ENCODE assay signal across 8 cellular contexts in genomic region chr12:55730447-55730820, GRCh38. TPM values are rescaled to one million over a fixed set of nuclear protein-coding genes. Genes with fewer than 3 reads are reported as not detected.
DNase-seq lines count a peak whose midpoint lies in the region; ATAC-seq and TF ChIP-seq lines count a peak whose summit lies in the region.

No MANE protein-coding gene starts in this region.

- DNase-seq in stimulated activated naive CD8-positive, alpha-beta T cell treated with anti-CD3 and anti-CD28 coated beads, Interleukin-15, Interleukin-2, amounts not matched to agents 100 U/mL and 50 U/mL, for 24 hours: no peak
- DNase-seq in brain microvascular endothelial cell (no peak), mesothelial cell of epicardium (ENCODE audit: low spot score in 2 of 2, unreplicated experiment in 2 of 2) (no peak), aorta (no peak), middle frontal gyrus (ENCODE audit: extremely low spot score, low spot score) (no peak), mucosa of descending colon (no peak)

- peak overlapping the region; percentile 89 for H3K4me3 Mint-ChIP-seq in stimulated activated naive CD8-positive, alpha-beta T cell treated with anti-CD3 and anti-CD28 coated beads, Interleukin-15, Interleukin-2, amounts not matched to agents 100 ng/mL and 50 ng/mL, for 24 hours
- peak overlapping the region; percentile 80 for H3K4me3 Mint-ChIP-seq in mesothelial cell of epicardium

- peaks cover 18% of the 10 kb centered on the region for H3K36me3 ChIP-seq in brain microvascular endothelial cell (replicated peaks)
- no peaks in the 10 kb centered on the region for H3K36me3 ChIP-seq in aorta (ENCODE audit: control insufficient read depth in 1 of 2, insufficient read depth in 2 of 2, low read length in 1 of 2)
- no peaks in the 10 kb centered on the region for H3K36me3 ChIP-seq in mucosa of descending colon (ENCODE audit: low read depth)

- H3K9me3 Mint-ChIP-seq in stimulated activated naive CD8-positive, alpha-beta T cell treated with anti-CD3 and anti-CD28 coated beads, Interleukin-15, Interleukin-2, amounts not matched to agents 100 ng/mL and 50 ng/mL, for 24 hours: no peaks in the 10 kb centered on the region
- H3K9me3 Mint-ChIP-seq in mesothelial cell of epicardium: no peaks in the 10 kb centered on the region

- H3K9me3 ChIP-seq in aorta (ENCODE audit: control insufficient read depth, low read length): no peaks in the 10 kb centered on the region
- no peaks in the 10 kb centered on the region for H3K9me3 ChIP-seq in mucosa of descending colon

- peaks cover 27% of the 10 kb centered on the region for H3K4me1 Mint-ChIP-seq in stimulated activated naive CD8-positive, alpha-beta T cell treated with anti-CD3 and anti-CD28 coated beads, Interleukin-15, Interleukin-2, amounts not matched to agents 100 ng/mL and 50 ng/mL, for 24 hours (ENCODE audit: low read depth)
- H3K4me1 Mint-ChIP-seq in mesothelial cell of epicardium: peaks cover 30% of the 10 kb centered on the region

- peak overlapping the region; percentile 84 for H3K27ac Mint-ChIP-seq in stimulated activated naive CD8-positive, alpha-beta T cell treated with anti-CD3 and anti-CD28 coated beads, Interleukin-15, Interleukin-2, amounts not matched to agents 100 ng/mL and 50 ng/mL, for 24 hours
- peak overlapping the region; percentile 95 for H3K27ac Mint-ChIP-seq in mesothelial cell of epicardium

- H3K27ac ChIP-seq in brain microvascular endothelial cell (peak overlapping the region; percentile 99), aorta (ENCODE audit: low read depth in 1 of 2, low read length in 2 of 2) (peak overlapping the region; percentile 46 to 99)

- H3K36me3 Mint-ChIP-seq in stimulated activated naive CD8-positive, alpha-beta T cell treated with anti-CD3 and anti-CD28 coated beads, Interleukin-15, Interleukin-2, amounts not matched to agents 100 ng/mL and 50 ng/mL, for 24 hours (ENCODE audit: low read depth): peaks cover 5% of the 10 kb centered on the region
- peaks cover 4% of the 10 kb centered on the region for H3K36me3 Mint-ChIP-seq in mesothelial cell of epicardium

- H3K4me3 ChIP-seq in brain microvascular endothelial cell (ENCODE audit: low read depth, low read length) (peak overlapping the region; percentile 94), aorta (ENCODE audit: low read length in 2 of 2) (no peak overlapping the region), mucosa of descending colon (no peak overlapping the region)

- intact Hi-C loops in aorta (cut with DNase I) (loop anchor here in 1 of 2 donors (10.0 kb wide), 1 partner anchor 234 kb away; the partner anchor contains the start of genes CDK2 and PMEL), mucosa of descending colon (cut with DNase I, micrococcal nuclease) (loop anchor here in 1 of 2 donors (10.0 kb wide), 1 partner anchor 204 kb away; the partner anchor contains the start of gene DGKA)

- H3K4me1 ChIP-seq in aorta (ENCODE audit: control insufficient read depth in 1 of 2, insufficient read depth in 2 of 2, low read length in 2 of 2): no peaks in the 10 kb centered on the region
- peaks cover 19% of the 10 kb centered on the region for H3K4me1 ChIP-seq in mucosa of descending colon (ENCODE audit: low read depth)

- H3K27me3 ChIP-seq in brain microvascular endothelial cell (replicated peaks) (no peaks in the 10 kb centered on the region), aorta (ENCODE audit: control insufficient read depth in 1 of 2, insufficient read depth in 2 of 2, low read length in 1 of 2) (no peaks in the 10 kb centered on the region)

- no peak for ATAC-seq in stimulated activated naive CD8-positive, alpha-beta T cell treated with anti-CD3 and anti-CD28 coated beads, Interleukin-15, Interleukin-2, amounts not matched to agents 100 U/mL and 50 U/mL, for 24 hours
- no peak for ATAC-seq in aorta (ENCODE audit: low FRiP score)
- no peak for ATAC-seq in mucosa of descending colon
- no peak for ATAC-seq in GM19452 (IDR thresholded peaks at IDR 0.05; ENCODE audit: unreplicated experiment)

- WGBS in aorta, 2 donors: 12 to 14% methylated on average over 3 of the region's 3 CpGs

- TF ChIP-seq CTCF in brain microvascular endothelial cell (IDR thresholded peaks at IDR 0.05; ENCODE audit: low read depth, low read length, missing control alignments) (no peak), mesothelial cell of epicardium (IDR thresholded peaks at IDR 0.05; ENCODE audit: unreplicated experiment) (no peak), mucosa of descending colon (IDR thresholded peaks at IDR 0.05) (no peak)

- in situ Hi-C loops in brain microvascular endothelial cell (cut with HindIII; ENCODE audit: low pct_ligation_motif_present, low sequenced_read_pairs): no loop called here

- H3K27me3 Mint-ChIP-seq in stimulated activated naive CD8-positive, alpha-beta T cell treated with anti-CD3 and anti-CD28 coated beads, Interleukin-15, Interleukin-2, amounts not matched to agents 100 ng/mL and 50 ng/mL, for 24 hours: no peaks in the 10 kb centered on the region
- no peaks in the 10 kb centered on the region for H3K27me3 Mint-ChIP-seq in mesothelial cell of epicardium (ENCODE audit: low read depth)

RNA-seq across cellular contexts. Expression of gene CD63, which starts 1.6 kb away (rescaled TPM):
- total RNA-seq in mesothelial cell of epicardium: 429 to 438 TPM (median 438 TPM) in 3 replicates
- 1,000 to 10,000 TPM; 1,107 to 1,135 TPM for total RNA-seq in aorta
- 1,000 to 10,000 TPM; 1,323 to 1,532 TPM for polyA plus RNA-seq in aorta
- total RNA-seq in mucosa of descending colon: 1,000 to 10,000 TPM in 2 of 3 donors, 100 to 1,000 TPM in 1; 992 to 1,177 (median 1,016) TPM

RNA-seq across cellular contexts. Expression of gene RDH5, which starts 10.2 kb away (rescaled TPM):
- 9.7 to 11.2 TPM (median 11.2 TPM) in 3 replicates for total RNA-seq in mesothelial cell of epicardium
- total RNA-seq in aorta: 10 to 100 TPM; 21.9 to 51.1 TPM
- polyA plus RNA-seq in aorta: 10 to 100 TPM; 16.7 to 49.4 TPM
- 10 to 100 TPM; 21.5 to 48.1 (median 35.8) TPM for total RNA-seq in mucosa of descending colon

RNA-seq across cellular contexts. Expression of gene GDF11, which starts 12.5 kb away (rescaled TPM):
- total RNA-seq in mesothelial cell of epicardium (17.0 to 18.7 TPM (median 18.1 TPM) in 3 replicates), aorta (1 to 10 TPM; 6.6 to 9.4 TPM), mucosa of descending colon (10 to 100 TPM in 1 of 3 donors, 1 to 10 TPM in 2; 1.0 to 13.8 (median 2.8) TPM)
- 1 to 10 TPM; 3.0 to 4.2 TPM for polyA plus RNA-seq in aorta

RNA-seq across cellular contexts. Expression of gene BLOC1S1, which starts 14.6 kb away (rescaled TPM):
- total RNA-seq in mesothelial cell of epicardium: 58.0 to 63.4 TPM (median 61.6 TPM) in 3 replicates
- total RNA-seq in aorta: 100 to 1,000 TPM in 1 of 2 donors, 10 to 100 TPM in 1; 87.3 to 115 TPM
- 100 to 1,000 TPM; 248 to 351 TPM for polyA plus RNA-seq in aorta
- total RNA-seq in mucosa of descending colon: 100 to 1,000 TPM; 201 to 285 (median 241) TPM

RNA-seq across cellular contexts. Expression of gene ITGA7, which starts 22.7 kb away (rescaled TPM):
- total RNA-seq in mesothelial cell of epicardium (32.5 to 34.0 TPM (median 33.2 TPM) in 3 replicates), aorta (100 to 1,000 TPM; 463 to 747 TPM), mucosa of descending colon (100 to 1,000 TPM in 1 of 3 donors, 10 to 100 TPM in 2; 16.5 to 449 (median 46.0) TPM)
- polyA plus RNA-seq in aorta: 100 to 1,000 TPM in 1 of 2 donors, 10 to 100 TPM in 1; 76.1 to 633 TPM
